Comparison of ENCODE assay signal across 22 cellular contexts in genomic region chr11:72940417-72940816, GRCh38.
"Had no signal": no experiment of that assay in that cellular context is flagged by ENCODE, and none has a peak within 500 bp of the region (broad histone marks: within the 10 kb centered on the region; RNA-seq: fewer than 3 reads in every experiment).

No MANE protein-coding gene starts in this region.

- H3K36me3 ChIP-seq: prostate gland, thoracic aorta, transverse colon, upper lobe of right lung, uterus had no signal

- H3K4me1 ChIP-seq: prostate gland, uterus had no signal

- H2AFZ ChIP-seq: hepatocyte had no signal

- H3K9me3 Mint-ChIP-seq: effector memory CD8-positive, alpha-beta T cell; memory B cell; naive thymus-derived CD4-positive, alpha-beta T cell; nephron; stimulated activated memory B cell treated with anti-CD40 and anti-IgM and Interleukin-4, amounts not matched to agents 10 μg/mL and 1 μg/mL and 100 μg/mL, for 72 hours had no signal

- H3K27ac Mint-ChIP-seq: effector memory CD8-positive, alpha-beta T cell; memory B cell; naive thymus-derived CD4-positive, alpha-beta T cell; nephron; stimulated activated memory B cell treated with anti-CD40 and anti-IgM and Interleukin-4, amounts not matched to agents 10 μg/mL and 1 μg/mL and 100 μg/mL, for 72 hours had no signal

- H3K27me3 ChIP-seq: hepatocyte, spleen, transverse colon, upper lobe of right lung, uterus had no signal

- H3K27ac ChIP-seq: prostate gland, skin epidermis, transverse colon, upper lobe of right lung, uterus had no signal

- H3K79me2 ChIP-seq: hepatocyte had no signal

- FAIRE-seq: endometrium, frontal cortex, kidney had no signal

- H3K4me3 Mint-ChIP-seq: effector memory CD8-positive, alpha-beta T cell; memory B cell; naive thymus-derived CD4-positive, alpha-beta T cell; nephron; stimulated activated memory B cell treated with anti-CD40 and anti-IgM and Interleukin-4, amounts not matched to agents 10 μg/mL and 1 μg/mL and 100 μg/mL, for 72 hours had no signal

- H3K4me3 ChIP-seq: hepatocyte, lung, prostate gland, skin epidermis, spleen, thoracic aorta, transverse colon, upper lobe of right lung, uterus had no signal

- H3K9me3 ChIP-seq: prostate gland, spleen, thoracic aorta, transverse colon, upper lobe of right lung, uterus had no signal

- H3K27me3 Mint-ChIP-seq: effector memory CD8-positive, alpha-beta T cell; memory B cell; naive thymus-derived CD4-positive, alpha-beta T cell; stimulated activated memory B cell treated with anti-CD40 and anti-IgM and Interleukin-4, amounts not matched to agents 10 μg/mL and 1 μg/mL and 100 μg/mL, for 72 hours had no signal

- DNase-seq: cortex of kidney; effector memory CD8-positive, alpha-beta T cell; kidney; left colon; naive thymus-derived CD4-positive, alpha-beta T cell; nucleus accumbens; spleen; stimulated activated CD4-positive, alpha-beta T cell treated with anti-CD3 and anti-CD28 coated beads, Interleukin-4, amount 100 ng/mL, for 4 hours; stimulated activated naive CD8-positive, alpha-beta T cell treated with anti-CD3 and anti-CD28 coated beads, Interleukin-15, Interleukin-2, amounts not matched to agents 100 U/mL and 50 U/mL, for 24 hours; transverse colon; upper lobe of right lung; uterus had no signal

- ATAC-seq: effector memory CD8-positive, alpha-beta T cell; left colon; naive thymus-derived CD4-positive, alpha-beta T cell; stimulated activated memory B cell treated with anti-CD40 and anti-IgM and Interleukin-4, amounts not matched to agents 10 μg/mL and 1 μg/mL and 100 μg/mL, for 72 hours; stimulated activated naive CD8-positive, alpha-beta T cell treated with anti-CD3 and anti-CD28 coated beads, Interleukin-15, Interleukin-2, amounts not matched to agents 100 U/mL and 50 U/mL, for 24 hours; upper lobe of right lung had no signal
